Comparison of ENCODE assay signal across 30 cellular contexts in the genomic region with DNA sequence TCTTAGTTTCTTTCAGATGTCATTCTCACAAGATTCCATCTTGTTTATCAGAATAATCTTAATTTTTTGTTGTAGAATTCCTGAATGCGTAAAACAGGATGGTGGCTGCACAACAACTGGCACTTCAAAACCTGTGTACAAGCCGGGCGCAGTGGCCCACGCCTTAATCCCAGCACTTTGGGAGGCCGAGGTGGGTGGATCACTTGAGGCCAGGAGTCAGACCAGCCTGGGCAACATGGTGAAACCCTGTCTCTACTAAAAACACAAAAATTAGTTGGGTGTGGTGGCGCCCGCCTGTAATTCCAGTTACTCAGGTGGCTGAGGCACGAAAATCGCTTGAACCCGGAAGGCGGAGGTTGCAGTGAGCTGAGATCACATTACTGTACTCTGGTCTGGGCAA. TPM values are rescaled to one million over a fixed set of nuclear protein-coding genes. Genes with fewer than 3 reads are reported as not detected.
"Had no signal": no experiment of that assay in that cellular context is flagged by ENCODE, and none has a peak within 500 bp of the region (broad histone marks: within the 10 kb centered on the region; RNA-seq: fewer than 3 reads in every experiment).

No MANE protein-coding gene starts in this region.

- H3K4me3 ChIP-seq: adrenal gland, ascending aorta, body of pancreas, breast epithelium, cardiac muscle cell had no signal

- H3K27ac ChIP-seq: adrenal gland, ascending aorta, body of pancreas, brain microvascular endothelial cell, breast epithelium, cardiac muscle cell had no signal

- H3K27me3 ChIP-seq: adrenal gland, ascending aorta, body of pancreas, brain microvascular endothelial cell, breast epithelium, cardiac muscle cell had no signal

- H3K9me3 ChIP-seq: adrenal gland, ascending aorta, body of pancreas, breast epithelium had no signal

- H3K4me1 ChIP-seq: adrenal gland, ascending aorta, body of pancreas, breast epithelium had no signal

- H3K36me3 ChIP-seq: adrenal gland, ascending aorta, brain microvascular endothelial cell, breast epithelium, cardiac muscle cell had no signal

- DNase-seq: activated effector memory CD4-positive, alpha-beta T cell treated with anti-CD3 and anti-CD28 coated beads, Interleukin-2, amount 50 U/mL, for 16 hours; activated effector memory CD4-positive, alpha-beta T cell treated with Interleukin-2 at 50 U/mL for 16 hours; activated gamma-delta T cell; activated gamma-delta T cell treated with Interleukin-2 at 50 U/mL for 16 hours; activated naive CD4-positive, alpha-beta T cell; activated naive CD4-positive, alpha-beta T cell treated with anti-CD3 and anti-CD28 coated beads for 36 hours; activated naive CD4-positive, alpha-beta T cell treated with anti-CD3 and anti-CD28 coated beads, Interleukin-2, amount 10 ng/mL, durations not matched to agents 7 days and 5 days; activated naive CD4-positive, alpha-beta T cell treated with anti-CD3 and anti-CD28 coated beads, Interleukin-2, amount 50 U/mL, for 16 hours; activated naive CD4-positive, alpha-beta T cell treated with Interleukin-2 at 50 U/mL for 16 hours; activated naive CD8-positive, alpha-beta T cell treated with anti-CD3 and anti-CD28 coated beads for 36 hours; activated naive CD8-positive, alpha-beta T cell treated with anti-CD3 and anti-CD28 coated beads, Interleukin-2, amount 10 ng/mL, durations not matched to agents 7 days and 5 days; activated naive CD8-positive, alpha-beta T cell treated with anti-CD3 and anti-CD28 coated beads, Interleukin-2, amount 50 U/mL, for 24 hours; activated T-cell treated with anti-CD3 and anti-CD28 coated beads, Interleukin-2, amount 50 U/mL, for 1 hour; activated T-cell treated with anti-CD3 and anti-CD28 coated beads, Interleukin-2, amount 50 U/mL, for 24 hours; activated T-cell treated with anti-CD3 and anti-CD28 coated beads, Interleukin-2, amount 50 U/mL, for 4 hours; activated T-cell treated with anti-CD3 and anti-CD28 coated beads, Interleukin-2, amount 50 U/mL, for 48 hours; activated T-cell treated with anti-CD3 and anti-CD28 coated beads, Interleukin-2, amount 50 U/mL, for 72 hours; adrenal gland; amniotic stem cell; amygdala; anterior cingulate cortex; aorta; body of pancreas; brain microvascular endothelial cell; caudate nucleus; central memory CD4-positive, alpha-beta T cell; cerebellar nuclear complex had no signal

RNA-seq across cellular contexts. Expression of gene CENPH, which starts 32.9 kb away (rescaled TPM):
- total RNA-seq: ascending aorta had no signal
